1 cellular context compared by ENCODE assay signal in genomic region chr16:57389087-57389468, GRCh38.
TF ChIP-seq lines count a peak whose summit lies in the region.

No MANE protein-coding gene starts in this region.

TF ChIP-seq in K562, 482 proteins besides CTCF, POLR2A, EP300 and RAD21:
- 0 out of 2 replicates have a peak, but pooled peaks have one; percentile 1 for TF ChIP-seq NKRF (IDR thresholded peaks at IDR 0.05; ENCODE audit: borderline replicate concordance)
- TF ChIP-seq PHF20 (IDR thresholded peaks at IDR 0.05; ENCODE audit: partially characterized antibody) = peak; percentile 8
- TF ChIP-seq NCOA1 (IDR thresholded peaks at IDR 0.05; ENCODE audit: low read depth) = no peak
